1 cellular context compared by ENCODE assay signal in genomic region chr2:30417253-30417652, GRCh38.
TF ChIP-seq lines count a peak whose summit lies in the region.

No MANE protein-coding gene starts in this region.

TF ChIP-seq in HepG2, 621 proteins besides CTCF, POLR2A, EP300 and RAD21 (continued from another document and continues in another):
- TF ChIP-seq, protein P1, sequence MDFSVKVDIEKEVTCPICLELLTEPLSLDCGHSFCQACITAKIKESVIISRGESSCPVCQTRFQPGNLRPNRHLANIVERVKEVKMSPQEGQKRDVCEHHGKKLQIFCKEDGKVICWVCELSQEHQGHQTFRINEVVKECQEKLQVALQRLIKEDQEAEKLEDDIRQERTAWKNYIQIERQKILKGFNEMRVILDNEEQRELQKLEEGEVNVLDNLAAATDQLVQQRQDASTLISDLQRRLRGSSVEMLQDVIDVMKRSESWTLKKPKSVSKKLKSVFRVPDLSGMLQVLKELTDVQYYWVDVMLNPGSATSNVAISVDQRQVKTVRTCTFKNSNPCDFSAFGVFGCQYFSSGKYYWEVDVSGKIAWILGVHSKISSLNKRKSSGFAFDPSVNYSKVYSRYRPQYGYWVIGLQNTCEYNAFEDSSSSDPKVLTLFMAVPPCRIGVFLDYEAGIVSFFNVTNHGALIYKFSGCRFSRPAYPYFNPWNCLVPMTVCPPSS (IDR thresholded peaks at IDR 0.05): no peak
- peak; percentile 37; the same call in 1 of the 2 replicates for TF ChIP-seq FOXO1 (CRISPR knock-in tag; IDR thresholded peaks at IDR 0.05)
- TF ChIP-seq ESRRA (CRISPR knock-in tag; IDR thresholded peaks at IDR 0.05; ENCODE audit: low read depth): no peak
- TF ChIP-seq U2AF1 (optimal IDR thresholded peaks at IDR 0.05; ENCODE audit: low read depth, low read length): no peak
- TF ChIP-seq ZFP1 (CRISPR knock-in tag; IDR thresholded peaks at IDR 0.05): no peak
- TF ChIP-seq SMARCC2 (IDR thresholded peaks at IDR 0.05): no peak
- no peak for TF ChIP-seq CREM (IDR thresholded peaks at IDR 0.05)
- TF ChIP-seq CREM (CRISPR knock-in tag; IDR thresholded peaks at IDR 0.05): no peak
- no peak for TF ChIP-seq ZNF737 (CRISPR knock-in tag; IDR thresholded peaks at IDR 0.05; ENCODE audit: borderline replicate concordance)
- TF ChIP-seq SMC3 (IDR thresholded peaks at IDR 0.05; ENCODE audit: low read length): no peak
- no peak for TF ChIP-seq FOXP1 (IDR thresholded peaks at IDR 0.05)
- peak; percentile 51; the same call in 1 of the 2 replicates for TF ChIP-seq FOXP1 (CRISPR knock-in tag; IDR thresholded peaks at IDR 0.05)
- no peak for TF ChIP-seq ZNF550 (CRISPR knock-in tag; IDR thresholded peaks at IDR 0.05; ENCODE audit: borderline replicate concordance)
- no peak for TF ChIP-seq TSC22D2 (CRISPR knock-in tag; IDR thresholded peaks at IDR 0.05; ENCODE audit: borderline replicate concordance)
- TF ChIP-seq, protein P2, sequence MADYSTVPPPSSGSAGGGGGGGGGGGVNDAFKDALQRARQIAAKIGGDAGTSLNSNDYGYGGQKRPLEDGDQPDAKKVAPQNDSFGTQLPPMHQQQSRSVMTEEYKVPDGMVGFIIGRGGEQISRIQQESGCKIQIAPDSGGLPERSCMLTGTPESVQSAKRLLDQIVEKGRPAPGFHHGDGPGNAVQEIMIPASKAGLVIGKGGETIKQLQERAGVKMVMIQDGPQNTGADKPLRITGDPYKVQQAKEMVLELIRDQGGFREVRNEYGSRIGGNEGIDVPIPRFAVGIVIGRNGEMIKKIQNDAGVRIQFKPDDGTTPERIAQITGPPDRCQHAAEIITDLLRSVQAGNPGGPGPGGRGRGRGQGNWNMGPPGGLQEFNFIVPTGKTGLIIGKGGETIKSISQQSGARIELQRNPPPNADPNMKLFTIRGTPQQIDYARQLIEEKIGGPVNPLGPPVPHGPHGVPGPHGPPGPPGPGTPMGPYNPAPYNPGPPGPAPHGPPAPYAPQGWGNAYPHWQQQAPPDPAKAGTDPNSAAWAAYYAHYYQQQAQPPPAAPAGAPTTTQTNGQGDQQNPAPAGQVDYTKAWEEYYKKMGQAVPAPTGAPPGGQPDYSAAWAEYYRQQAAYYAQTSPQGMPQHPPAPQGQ (CRISPR knock-in tag; IDR thresholded peaks at IDR 0.05; ENCODE audit: borderline replicate concordance): no peak
- no peak for TF ChIP-seq ZNF652 (CRISPR knock-in tag; IDR thresholded peaks at IDR 0.05; ENCODE audit: borderline replicate concordance, low read depth)
- TF ChIP-seq MYNN (CRISPR knock-in tag; IDR thresholded peaks at IDR 0.05; ENCODE audit: low read depth): no peak
- no peak for TF ChIP-seq RELA (CRISPR knock-in tag; IDR thresholded peaks at IDR 0.05)
- TF ChIP-seq CEBPG (CRISPR knock-in tag; IDR thresholded peaks at IDR 0.05): peak; percentile 57
- TF ChIP-seq PCBP2 (optimal IDR thresholded peaks at IDR 0.05; ENCODE audit: low read depth, low read length, poor library complexity, severe bottlenecking): no peak
- TF ChIP-seq ZNF501 (CRISPR knock-in tag; IDR thresholded peaks at IDR 0.05): no peak
- TF ChIP-seq ZNF569 (CRISPR knock-in tag; IDR thresholded peaks at IDR 0.05; ENCODE audit: borderline replicate concordance): no peak
- no peak for TF ChIP-seq ZNF772 (CRISPR knock-in tag; IDR thresholded peaks at IDR 0.05)
- TF ChIP-seq ZFX (CRISPR knock-in tag; IDR thresholded peaks at IDR 0.05; ENCODE audit: low read depth): 0 out of 2 replicates have a peak, but pooled peaks have one; percentile 20
- no peak for TF ChIP-seq TCF12 (IDR thresholded peaks at IDR 0.05)
- TF ChIP-seq TCF12 (CRISPR knock-in tag; IDR thresholded peaks at IDR 0.05): no peak
- TF ChIP-seq KDM3A (CRISPR knock-in tag; IDR thresholded peaks at IDR 0.05; ENCODE audit: low read depth): no peak
- TF ChIP-seq, protein P3, sequence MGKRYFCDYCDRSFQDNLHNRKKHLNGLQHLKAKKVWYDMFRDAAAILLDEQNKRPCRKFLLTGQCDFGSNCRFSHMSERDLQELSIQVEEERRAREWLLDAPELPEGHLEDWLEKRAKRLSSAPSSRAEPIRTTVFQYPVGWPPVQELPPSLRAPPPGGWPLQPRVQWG (CRISPR knock-in tag; IDR thresholded peaks at IDR 0.05; ENCODE audit: borderline replicate concordance, low read depth): no peak
- no peak for TF ChIP-seq TEF (CRISPR knock-in tag; IDR thresholded peaks at IDR 0.05)
- no peak for TF ChIP-seq ZNF441 (CRISPR knock-in tag; IDR thresholded peaks at IDR 0.05; ENCODE audit: borderline replicate concordance)
- no peak for TF ChIP-seq ASH2L (IDR thresholded peaks at IDR 0.05; ENCODE audit: insufficient read length, low read depth, low read length)
- no peak for TF ChIP-seq HNF1A (IDR thresholded peaks at IDR 0.05; ENCODE audit: low read depth)
- no peak for TF ChIP-seq HNF1A (CRISPR knock-in tag; IDR thresholded peaks at IDR 0.05; ENCODE audit: borderline replicate concordance)
- no peak for TF ChIP-seq RARG (CRISPR knock-in tag; IDR thresholded peaks at IDR 0.05; ENCODE audit: low read depth)
- TF ChIP-seq U2AF2 (IDR thresholded peaks at IDR 0.05; ENCODE audit: low read depth, low read length): no peak
- peak; percentile 82 for TF ChIP-seq CEBPB (IDR thresholded peaks at IDR 0.05; ENCODE audit: borderline replicate concordance, low read depth, low read length)
- no peak for TF ChIP-seq PITX1 (CRISPR knock-in tag; IDR thresholded peaks at IDR 0.05)
- no peak for TF ChIP-seq HOXA7 (CRISPR knock-in tag; IDR thresholded peaks at IDR 0.05)
- no peak for TF ChIP-seq KDM6A (CRISPR knock-in tag; IDR thresholded peaks at IDR 0.05; ENCODE audit: low read depth)
- TF ChIP-seq TFE3 (CRISPR knock-in tag; IDR thresholded peaks at IDR 0.05): peak; percentile 88
- TF ChIP-seq TOPORS (CRISPR knock-in tag; IDR thresholded peaks at IDR 0.05): no peak
- TF ChIP-seq, protein P4, sequence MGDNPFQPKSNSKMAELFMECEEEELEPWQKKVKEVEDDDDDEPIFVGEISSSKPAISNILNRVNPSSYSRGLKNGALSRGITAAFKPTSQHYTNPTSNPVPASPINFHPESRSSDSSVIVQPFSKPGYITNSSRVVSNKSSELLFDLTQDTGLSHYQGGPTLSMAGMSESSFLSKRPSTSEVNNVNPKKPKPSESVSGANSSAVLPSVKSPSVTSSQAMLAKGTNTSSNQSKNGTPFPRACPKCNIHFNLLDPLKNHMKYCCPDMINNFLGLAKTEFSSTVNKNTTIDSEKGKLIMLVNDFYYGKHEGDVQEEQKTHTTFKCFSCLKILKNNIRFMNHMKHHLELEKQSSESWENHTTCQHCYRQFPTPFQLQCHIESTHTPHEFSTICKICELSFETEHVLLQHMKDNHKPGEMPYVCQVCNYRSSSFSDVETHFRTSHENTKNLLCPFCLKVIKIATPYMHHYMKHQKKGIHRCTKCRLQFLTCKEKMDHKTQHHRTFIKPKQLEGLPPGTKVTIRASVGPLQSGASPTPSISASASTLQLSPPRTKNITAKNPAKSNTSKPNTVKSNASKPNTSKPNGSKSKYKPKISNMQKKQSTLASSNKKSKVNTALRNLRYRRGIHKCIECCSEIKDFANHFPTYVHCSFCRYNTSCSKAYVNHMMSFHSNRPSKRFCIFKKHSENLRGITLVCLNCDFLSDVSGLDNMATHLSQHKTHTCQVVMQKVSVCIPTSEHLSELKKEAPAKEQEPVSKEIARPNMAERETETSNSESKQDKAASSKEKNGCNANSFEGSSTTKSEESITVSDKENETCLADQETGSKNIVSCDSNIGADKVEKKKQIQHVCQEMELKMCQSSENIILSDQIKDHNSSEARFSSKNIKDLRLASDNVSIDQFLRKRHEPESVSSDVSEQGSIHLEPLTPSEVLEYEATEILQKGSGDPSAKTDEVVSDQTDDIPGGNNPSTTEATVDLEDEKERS (CRISPR knock-in tag; IDR thresholded peaks at IDR 0.05): no peak
- TF ChIP-seq ZNF644 (CRISPR knock-in tag; IDR thresholded peaks at IDR 0.05; ENCODE audit: low read depth): 0 out of 2 replicates have a peak, but pooled peaks have one; percentile 24
- TF ChIP-seq ZNF629 (CRISPR knock-in tag; conservative IDR thresholded peaks at IDR 0.05): no peak
- TF ChIP-seq TOE1 (CRISPR knock-in tag; IDR thresholded peaks at IDR 0.05): no peak
- no peak for TF ChIP-seq ZFY (CRISPR knock-in tag; IDR thresholded peaks at IDR 0.05)
- no peak for TF ChIP-seq ATF5 (CRISPR knock-in tag; IDR thresholded peaks at IDR 0.05; ENCODE audit: low read depth)
- no peak for TF ChIP-seq ZNF615 (CRISPR knock-in tag; IDR thresholded peaks at IDR 0.05; ENCODE audit: borderline replicate concordance)
- TF ChIP-seq ZNF557 (CRISPR knock-in tag; IDR thresholded peaks at IDR 0.05): no peak
- no peak for TF ChIP-seq RFXANK (CRISPR knock-in tag; IDR thresholded peaks at IDR 0.05)
- TF ChIP-seq SKI (IDR thresholded peaks at IDR 0.05; ENCODE audit: partially characterized antibody): no peak
- TF ChIP-seq, protein P5, sequence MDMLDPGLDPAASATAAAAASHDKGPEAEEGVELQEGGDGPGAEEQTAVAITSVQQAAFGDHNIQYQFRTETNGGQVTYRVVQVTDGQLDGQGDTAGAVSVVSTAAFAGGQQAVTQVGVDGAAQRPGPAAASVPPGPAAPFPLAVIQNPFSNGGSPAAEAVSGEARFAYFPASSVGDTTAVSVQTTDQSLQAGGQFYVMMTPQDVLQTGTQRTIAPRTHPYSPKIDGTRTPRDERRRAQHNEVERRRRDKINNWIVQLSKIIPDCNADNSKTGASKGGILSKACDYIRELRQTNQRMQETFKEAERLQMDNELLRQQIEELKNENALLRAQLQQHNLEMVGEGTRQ (IDR thresholded peaks at IDR 0.05; ENCODE audit: low read depth, low read length): peak; percentile 44
- TF ChIP-seq, protein P5 (CRISPR knock-in tag; IDR thresholded peaks at IDR 0.05; ENCODE audit: borderline replicate concordance): peak; percentile 72; the same call in 1 of the 2 replicates
- TF ChIP-seq ZNF432 (CRISPR knock-in tag; IDR thresholded peaks at IDR 0.05; ENCODE audit: borderline replicate concordance): no peak
- no peak for TF ChIP-seq ZNF576 (CRISPR knock-in tag; IDR thresholded peaks at IDR 0.05)
- TF ChIP-seq MED8 (CRISPR knock-in tag; IDR thresholded peaks at IDR 0.05; ENCODE audit: insufficient replicate concordance): no peak
- TF ChIP-seq TBX2 (CRISPR knock-in tag; IDR thresholded peaks at IDR 0.05; ENCODE audit: borderline replicate concordance): no peak
- TF ChIP-seq, protein P6, sequence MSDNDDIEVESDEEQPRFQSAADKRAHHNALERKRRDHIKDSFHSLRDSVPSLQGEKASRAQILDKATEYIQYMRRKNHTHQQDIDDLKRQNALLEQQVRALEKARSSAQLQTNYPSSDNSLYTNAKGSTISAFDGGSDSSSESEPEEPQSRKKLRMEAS (IDR thresholded peaks at IDR 0.05): 0 out of 2 replicates have a peak, but pooled peaks have one; percentile 25
